ENCODE assay signal across 1 cellular context in the genomic region with DNA sequence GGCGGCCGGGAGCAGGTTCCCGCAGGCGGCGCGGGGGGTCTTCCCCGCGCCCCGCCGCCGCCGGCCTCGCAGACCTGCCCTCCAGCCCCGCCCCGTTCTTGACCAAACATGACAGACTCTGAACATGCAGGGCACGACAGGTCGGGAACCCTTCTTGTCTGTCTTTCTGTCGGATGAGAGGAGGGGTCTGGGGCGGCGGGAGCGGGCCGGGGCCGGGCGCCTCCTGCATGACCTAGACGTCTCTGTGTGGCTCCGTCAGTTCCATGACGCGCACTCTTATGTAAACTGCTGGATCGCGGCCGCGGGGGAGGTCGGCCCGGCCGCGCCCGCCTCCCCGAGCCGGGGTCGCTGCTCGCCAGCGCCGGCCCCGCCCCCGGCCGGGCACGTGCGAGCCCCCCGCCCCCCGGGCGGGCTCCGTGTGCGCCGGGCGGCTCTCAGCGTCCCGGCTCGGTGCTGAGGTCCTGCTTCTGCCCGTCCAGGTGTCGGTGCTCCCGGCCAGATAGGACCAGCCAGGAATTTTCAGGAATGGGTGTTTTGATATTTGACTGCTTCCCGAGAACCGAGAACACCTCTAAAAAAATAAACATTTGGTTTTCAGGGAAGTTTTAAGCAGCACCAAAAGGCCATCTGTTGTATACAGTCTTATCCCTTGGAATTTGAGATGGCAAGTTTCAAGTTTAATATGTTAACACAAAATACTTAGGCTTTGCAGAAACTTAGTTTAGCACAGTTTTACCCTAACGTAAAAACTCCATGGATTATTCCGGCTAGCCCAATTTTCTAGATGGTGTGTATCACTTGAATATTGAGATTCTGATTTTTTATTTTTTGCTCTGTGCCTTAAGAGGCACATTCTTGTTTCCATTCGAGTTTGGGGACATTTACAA.
TF ChIP-seq lines count a peak whose summit lies in the region.

No MANE protein-coding gene starts in this region.

TF ChIP-seq in IMR-90, 13 proteins besides CTCF, POLR2A, EP300 and RAD21 (continued from another document):
- TF ChIP-seq USF2 (IDR thresholded peaks at IDR 0.05; ENCODE audit: low read depth, low read length) (0 out of 2 replicates have a peak, but pooled peaks have one; percentile 17), NFE2L2 (IDR thresholded peaks at IDR 0.05; ENCODE audit: low read depth, low read length) (no peak), CHD1 (IDR thresholded peaks at IDR 0.05; ENCODE audit: low read depth, low read length) (no peak), CEBPB (IDR thresholded peaks at IDR 0.05; ENCODE audit: low read depth, low read length) (no peak), MAFK (IDR thresholded peaks at IDR 0.05; ENCODE audit: low read depth, low read length) (no peak), MXI1 (IDR thresholded peaks at IDR 0.05; ENCODE audit: borderline replicate concordance, low read depth, low read length) (0 out of 2 replicates have a peak, but pooled peaks have one; percentile 72), BHLHE40 (IDR thresholded peaks at IDR 0.05; ENCODE audit: low read depth, low read length) (peak; percentile 98), SMC3 (IDR thresholded peaks at IDR 0.05; ENCODE audit: low read depth, low read length) (no peak), FOS (IDR thresholded peaks at IDR 0.05; ENCODE audit: low read depth, low read length) (0 out of 2 replicates have a peak, but pooled peaks have one; percentile 17)
- TF ChIP-seq, protein P1, sequence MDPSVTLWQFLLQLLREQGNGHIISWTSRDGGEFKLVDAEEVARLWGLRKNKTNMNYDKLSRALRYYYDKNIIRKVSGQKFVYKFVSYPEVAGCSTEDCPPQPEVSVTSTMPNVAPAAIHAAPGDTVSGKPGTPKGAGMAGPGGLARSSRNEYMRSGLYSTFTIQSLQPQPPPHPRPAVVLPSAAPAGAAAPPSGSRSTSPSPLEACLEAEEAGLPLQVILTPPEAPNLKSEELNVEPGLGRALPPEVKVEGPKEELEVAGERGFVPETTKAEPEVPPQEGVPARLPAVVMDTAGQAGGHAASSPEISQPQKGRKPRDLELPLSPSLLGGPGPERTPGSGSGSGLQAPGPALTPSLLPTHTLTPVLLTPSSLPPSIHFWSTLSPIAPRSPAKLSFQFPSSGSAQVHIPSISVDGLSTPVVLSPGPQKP (IDR thresholded peaks at IDR 0.05; ENCODE audit: borderline replicate concordance, low read depth, low read length): no peak
